In genomic region chr17:28572294-28573099, GRCh38 we compare ENCODE assay signal across 10 cellular contexts. TPM values are rescaled to one million over a fixed set of nuclear protein-coding genes. Genes with fewer than 3 reads are reported as not detected.
DNase-seq lines count a peak whose midpoint lies in the region; ATAC-seq and TF ChIP-seq lines count a peak whose summit lies in the region.
"Had no signal": no experiment of that assay in that cellular context is flagged by ENCODE, and none has a peak within 500 bp of the region (broad histone marks: within the 10 kb centered on the region; RNA-seq: fewer than 3 reads in every experiment).

No MANE protein-coding gene starts in this region.

- H2AK5ac ChIP-seq in mesenchymal stem cell (ENCODE audit: low read length, severe bottlenecking), result no peak overlapping the region

- H2BK5ac ChIP-seq in mesenchymal stem cell (ENCODE audit: low read depth, low read length, poor library complexity, severe bottlenecking), result no peak overlapping the region

- H3K18ac ChIP-seq in mesenchymal stem cell (ENCODE audit: low read depth in 1 of 2, low read length in 2 of 2), result no peak overlapping the region

- peak overlapping the region in 1 of 2 experiments; percentile 99 for H3K4me3 ChIP-seq in mesenchymal stem cell (ENCODE audit: insufficient read depth in 1 of 2, low read depth in 1 of 2, low read length in 2 of 2)

- no peaks in the 10 kb centered on the region for H3K27me3 ChIP-seq in mesenchymal stem cell (ENCODE audit: control insufficient read depth in 1 of 2, insufficient read depth in 1 of 2, low read length in 2 of 2)
- H3K27me3 ChIP-seq: pancreas had no signal

- peak overlapping the region; percentile 12 for H4K8ac ChIP-seq in mesenchymal stem cell (ENCODE audit: low read length)

- DNase-seq in activated naive CD4-positive, alpha-beta T cell treated with anti-CD3 and anti-CD28 coated beads, Interleukin-2, amount 10 ng/mL, durations not matched to agents 7 days and 5 days, result no peak
- no peak for DNase-seq in activated naive CD4-positive, alpha-beta T cell treated with Interleukin-2 at 50 U/mL for 16 hours
- DNase-seq in mesenchymal stem cell (no peak), type B pancreatic cell (ENCODE audit: extremely low spot score, unreplicated experiment) (no peak), NCI-H510A treated with DMSO at 0.1 percent for 48 hours (lab: John Stamatoyannopoulos, UW) (no peak), AG20443 (ENCODE audit: low spot score) (no peak)
- DNase-seq: HCEC 1CT had no signal

- peaks cover 14% of the 10 kb centered on the region for H3K4me1 ChIP-seq in mesenchymal stem cell (ENCODE audit: control insufficient read depth, insufficient read depth, low read depth, low read length)

- no peaks in the 10 kb centered on the region for H3K9me3 Mint-ChIP-seq in activated naive CD4-positive, alpha-beta T cell treated with anti-CD3 and anti-CD28 coated beads, Interleukin-2, amount 10 ng/mL, durations not matched to agents 7 days and 5 days
- H3K9me3 Mint-ChIP-seq in activated naive CD8-positive, alpha-beta T cell (ENCODE audit: low read depth), result no peaks in the 10 kb centered on the region
- H3K9me3 Mint-ChIP-seq in type B pancreatic cell, result no peaks in the 10 kb centered on the region

- peak overlapping the region; percentile 95 for H3K27ac Mint-ChIP-seq in activated naive CD4-positive, alpha-beta T cell treated with anti-CD3 and anti-CD28 coated beads, Interleukin-2, amount 10 ng/mL, durations not matched to agents 7 days and 5 days
- peak overlapping the region; percentile 76 for H3K27ac Mint-ChIP-seq in activated naive CD8-positive, alpha-beta T cell
- H3K27ac Mint-ChIP-seq in type B pancreatic cell, result peak overlapping the region; percentile 91

- H3K36me3 ChIP-seq in mesenchymal stem cell (ENCODE audit: control insufficient read depth in 1 of 2, insufficient read depth in 2 of 2, low read depth in 1 of 2, low read length in 2 of 2), result peaks cover 5 to 6% of the 10 kb centered on the region in 2 experiments
- H3K36me3 ChIP-seq: pancreas had no signal

- H3K79me1 ChIP-seq in mesenchymal stem cell (replicated peaks; ENCODE audit: low read length, poor library complexity, severe bottlenecking), result peaks cover 10% of the 10 kb centered on the region

- no peak overlapping the region for H3K23ac ChIP-seq in mesenchymal stem cell (ENCODE audit: low read length in 2 of 2)

- H2BK15ac ChIP-seq in mesenchymal stem cell (ENCODE audit: low read depth, poor library complexity, severe bottlenecking), result no peak overlapping the region

- H3K36me3 Mint-ChIP-seq in activated naive CD4-positive, alpha-beta T cell treated with anti-CD3 and anti-CD28 coated beads, Interleukin-2, amount 10 ng/mL, durations not matched to agents 7 days and 5 days, result peaks cover 51% of the 10 kb centered on the region
- peaks cover 4% of the 10 kb centered on the region for H3K36me3 Mint-ChIP-seq in activated naive CD8-positive, alpha-beta T cell
- peaks cover 12% of the 10 kb centered on the region for H3K36me3 Mint-ChIP-seq in type B pancreatic cell

- no peak overlapping the region for H2BK120ac ChIP-seq in mesenchymal stem cell (ENCODE audit: low read depth, low read length)

- H3K4me1 Mint-ChIP-seq in activated naive CD4-positive, alpha-beta T cell treated with anti-CD3 and anti-CD28 coated beads, Interleukin-2, amount 10 ng/mL, durations not matched to agents 7 days and 5 days, result peaks cover 75% of the 10 kb centered on the region
- H3K4me1 Mint-ChIP-seq in activated naive CD8-positive, alpha-beta T cell (ENCODE audit: low read depth), result peaks cover 58% of the 10 kb centered on the region
- H3K4me1 Mint-ChIP-seq in type B pancreatic cell (ENCODE audit: unreplicated experiment), result peaks cover 31% of the 10 kb centered on the region

- H4K91ac ChIP-seq in mesenchymal stem cell (ENCODE audit: low read length), result no peak overlapping the region

- no peak overlapping the region for H3K4me2 ChIP-seq in mesenchymal stem cell (ENCODE audit: low read length, poor library complexity, severe bottlenecking)

- H3K14ac ChIP-seq in mesenchymal stem cell (ENCODE audit: low read length in 2 of 2), result no peak overlapping the region

- no peaks in the 10 kb centered on the region for H3K9me3 ChIP-seq in mesenchymal stem cell (ENCODE audit: control insufficient read depth, low read length)
- H3K9me3 ChIP-seq: pancreas had no signal

- peak overlapping the region; percentile 97 for H3K4me3 Mint-ChIP-seq in activated naive CD4-positive, alpha-beta T cell treated with anti-CD3 and anti-CD28 coated beads, Interleukin-2, amount 10 ng/mL, durations not matched to agents 7 days and 5 days
- peak overlapping the region; percentile 96 for H3K4me3 Mint-ChIP-seq in activated naive CD8-positive, alpha-beta T cell
- H3K4me3 Mint-ChIP-seq in type B pancreatic cell, result peak overlapping the region; percentile 96

- H3K27me3 Mint-ChIP-seq in activated naive CD4-positive, alpha-beta T cell treated with anti-CD3 and anti-CD28 coated beads, Interleukin-2, amount 10 ng/mL, durations not matched to agents 7 days and 5 days, result no peaks in the 10 kb centered on the region
- no peaks in the 10 kb centered on the region for H3K27me3 Mint-ChIP-seq in activated naive CD8-positive, alpha-beta T cell
- H3K27me3 Mint-ChIP-seq in type B pancreatic cell, result no peaks in the 10 kb centered on the region

- H3K4ac ChIP-seq in mesenchymal stem cell (ENCODE audit: low read depth in 1 of 2, low read length in 2 of 2), result peak overlapping the region in 1 of 2 experiments; percentile 35

- peak overlapping the region; percentile 92 for H3K9ac ChIP-seq in mesenchymal stem cell (ENCODE audit: low read length)

- TF ChIP-seq CTCF in type B pancreatic cell (conservative IDR thresholded peaks at IDR 0.05), result no peak

- no peak overlapping the region for H2AFZ ChIP-seq in mesenchymal stem cell (ENCODE audit: low read depth, low read length)

- H3K27ac ChIP-seq in mesenchymal stem cell (ENCODE audit: low read length, poor library complexity, severe bottlenecking), result no peak overlapping the region

- ATAC-seq in HG03175 (IDR thresholded peaks at IDR 0.05; ENCODE audit: unreplicated experiment), result no peak

- WGBS in mesenchymal stem cell, result 86% methylated on average over 5 of the region's 5 CpGs

- H2BK12ac ChIP-seq in mesenchymal stem cell (ENCODE audit: low read length in 2 of 2), result peak overlapping the region in 1 of 2 experiments; percentile 25

- CTCF ChIA-PET in activated naive CD4-positive, alpha-beta T cell treated with anti-CD3 and anti-CD28 coated beads, Interleukin-2, amount 10 ng/mL, durations not matched to agents 7 days and 5 days (lab: Charles Lee), result interaction anchor here (0.8 to 2.9 kb wide), 4 partner anchors 24 to 78 kb away, joined by 3 to 23 read pairs (median 4); no protein-coding TSS in a partner anchor

RNA-seq across cellular contexts. Expression of gene PIGS, which starts 1.2 kb away (rescaled TPM):
- 104 TPM for polyA plus RNA-seq in mesenchymal stem cell (2013, experiment 1 of 2)
- 104 TPM for polyA plus RNA-seq in mesenchymal stem cell (2013, experiment 2 of 2)
- 66.1 and 75.0 TPM in 2 replicates for total RNA-seq in type B pancreatic cell (ENCODE audit: low replicate concordance)

RNA-seq across cellular contexts. Expression of gene ALDOC, which starts 4.2 kb away (rescaled TPM):
- 25.6 TPM for polyA plus RNA-seq in mesenchymal stem cell (2013, experiment 1 of 2)
- polyA plus RNA-seq in mesenchymal stem cell (2013, experiment 2 of 2), result 26.4 TPM
- total RNA-seq in type B pancreatic cell (ENCODE audit: low replicate concordance), result 7.1 and 12.6 TPM in 2 replicates

RNA-seq across cellular contexts. Expression of gene UNC119, which starts 20.1 kb away (rescaled TPM):
- 36.8 TPM for polyA plus RNA-seq in mesenchymal stem cell (2013, experiment 1 of 2)
- polyA plus RNA-seq in mesenchymal stem cell (2013, experiment 2 of 2), result 34.3 TPM
- total RNA-seq in type B pancreatic cell (ENCODE audit: low replicate concordance), result 40.2 and 52.2 TPM in 2 replicates

RNA-seq across cellular contexts. Expression of gene SPAG5, which starts 26.3 kb away (rescaled TPM):
- polyA plus RNA-seq in mesenchymal stem cell (2013, experiment 1 of 2), result 6.1 TPM
- 6.1 TPM for polyA plus RNA-seq in mesenchymal stem cell (2013, experiment 2 of 2)
- total RNA-seq in type B pancreatic cell (ENCODE audit: low replicate concordance), result 30.9 and 88.3 TPM in 2 replicates

RNA-seq across cellular contexts. Expression of gene RSKR, which starts 41.5 kb away (rescaled TPM):
- 1.7 TPM for polyA plus RNA-seq in mesenchymal stem cell (2013, experiment 1 of 2)
- polyA plus RNA-seq in mesenchymal stem cell (2013, experiment 2 of 2), result 1.8 TPM
- 17.5 and 27.7 TPM in 2 replicates for total RNA-seq in type B pancreatic cell (ENCODE audit: low replicate concordance)
